In genomic region chr10:132463333-132464255, GRCh38 we compare ENCODE assay signal across 1 cellular context.
TF ChIP-seq lines count a peak whose summit lies in the region.

No MANE protein-coding gene starts in this region.

TF ChIP-seq in K562, 482 proteins besides CTCF, POLR2A, EP300 and RAD21 (continued from another document):
- TF ChIP-seq MLX (CRISPR knock-in tag; conservative IDR thresholded peaks at IDR 0.05) (no peak), CTCFL (IDR thresholded peaks at IDR 0.05; ENCODE audit: borderline replicate concordance, insufficient read depth, low read depth, low read length, poor library complexity, severe bottlenecking) (no peak), TAF9B (IDR thresholded peaks at IDR 0.05; ENCODE audit: partially characterized antibody) (no peak), KAT8 (IDR thresholded peaks at IDR 0.05; ENCODE audit: low read depth) (no peak), ZNF133 (CRISPR knock-in tag; IDR thresholded peaks at IDR 0.05) (no peak), CREB3L1 (IDR thresholded peaks at IDR 0.05; ENCODE audit: borderline replicate concordance, low read depth) (no peak), GATAD2B (IDR thresholded peaks at IDR 0.05; ENCODE audit: borderline replicate concordance) (no peak), ZNF778 (CRISPR knock-in tag; IDR thresholded peaks at IDR 0.05) (no peak), HDAC6 (IDR thresholded peaks at IDR 0.05; ENCODE audit: low read depth, low read length) (no peak), CBX5 (IDR thresholded peaks at IDR 0.05; ENCODE audit: borderline replicate concordance, low read depth) (no peak), ARNT (IDR thresholded peaks at IDR 0.05) (no peak), NCOR1 (IDR thresholded peaks at IDR 0.05) (no peak), ZBTB8A (IDR thresholded peaks at IDR 0.05; ENCODE audit: partially characterized antibody) (no peak), NEUROD1 (IDR thresholded peaks at IDR 0.05; ENCODE audit: borderline replicate concordance, low read depth, low read length, partially characterized antibody) (no peak)
